8 cellular contexts compared by ENCODE assay signal in the genomic region with DNA sequence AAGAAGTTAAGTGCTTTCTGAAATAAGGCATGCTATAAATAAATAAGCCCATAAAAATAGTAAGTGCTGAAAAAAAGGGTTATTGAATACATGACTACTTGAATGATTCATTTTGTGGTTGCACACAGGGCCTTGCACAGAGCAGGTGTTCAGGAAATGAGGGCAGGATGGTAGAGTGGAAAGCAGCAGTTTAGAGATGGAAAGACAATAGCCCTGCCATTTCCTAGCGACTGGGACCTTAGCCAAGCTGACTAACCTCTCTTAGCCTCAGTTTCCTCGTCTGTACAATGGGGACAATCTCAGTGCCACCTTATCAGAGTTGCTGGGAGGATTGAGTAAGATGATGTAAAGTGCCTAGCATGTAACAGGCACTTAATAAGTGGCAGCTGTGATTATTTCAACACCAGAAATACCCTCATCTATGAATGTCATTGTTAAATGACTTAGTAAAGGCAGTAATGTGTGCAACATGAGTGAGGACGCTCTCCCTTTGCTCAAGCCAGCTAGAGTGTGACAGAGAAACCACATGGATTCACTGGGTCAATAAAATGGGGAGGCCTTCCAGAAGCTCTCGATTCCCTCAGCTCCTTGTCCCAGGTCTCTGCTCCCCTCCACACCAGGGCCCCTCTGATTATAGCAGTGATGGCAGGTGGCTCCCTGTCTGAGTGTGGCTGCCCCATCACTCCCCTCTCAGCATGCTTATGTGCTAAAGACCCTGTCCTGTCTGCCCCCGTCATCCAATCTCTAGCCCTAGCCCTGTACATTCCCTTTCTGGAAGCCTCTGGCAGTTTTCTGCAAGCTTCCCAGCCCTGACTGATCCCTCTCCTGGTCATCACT. TPM values are rescaled to one million over a fixed set of nuclear protein-coding genes. Genes with fewer than 3 reads are reported as not detected.
A peak's percentile ranks its signal among the peaks of the same experiment; 100 is the strongest.
DNase-seq lines count a peak whose midpoint lies in the region; ATAC-seq and TF ChIP-seq lines count a peak whose summit lies in the region.

No MANE protein-coding gene starts in this region.

- no peaks in the 10 kb centered on the region for H4K20me1 ChIP-seq in GM23248 (ENCODE audit: insufficient read depth)
- H4K20me1 ChIP-seq in Karpas-422 (ENCODE audit: insufficient read depth, low read depth, low read length) = no peaks in the 10 kb centered on the region

- intact Hi-C loops in colonic mucosa (cut with DNase I) (no loop called here), spleen (cut with DNase I; ENCODE audit: low total_unique reads) (no loop called here), right cardiac atrium (cut with DNase I) (no loop called here)

- peak overlapping the region; percentile 99 for H3K27ac Mint-ChIP-seq in T-helper 2 cell treated with Interferon-gamma antibody and Interleukin-4, amounts not matched to agents 5 μg/mL and 100 μg/mL, for 36 hours

- H3K4me3 Mint-ChIP-seq in T-helper 2 cell treated with Interferon-gamma antibody and Interleukin-4, amounts not matched to agents 5 μg/mL and 100 μg/mL, for 36 hours = peak overlapping the region; percentile 74

- in situ Hi-C loops in GM13977 (cut with MboI; ENCODE audit: low pct_unique_long_range_greater_than_20kb, low sequenced_read_pairs, unreplicated experiment) = no loop called here
- in situ Hi-C loops in GM23248 (cut with MboI) = no loop called here

- H3K4me2 ChIP-seq in GM23248 (ENCODE audit: unreplicated experiment) = no peak overlapping the region
- peak overlapping the region; percentile 64 for H3K4me2 ChIP-seq in Karpas-422 (ENCODE audit: low read depth, low read length, poor library complexity, severe bottlenecking)

- no peaks in the 10 kb centered on the region for H3K9me3 ChIP-seq in GM23248 (ENCODE audit: low read depth)
- no peaks in the 10 kb centered on the region for H3K9me3 ChIP-seq in Karpas-422 (ENCODE audit: low read length)
- no peaks in the 10 kb centered on the region for H3K9me3 ChIP-seq in colonic mucosa
- H3K9me3 ChIP-seq in spleen = no peaks in the 10 kb centered on the region
- no peaks in the 10 kb centered on the region for H3K9me3 ChIP-seq in right cardiac atrium (ENCODE audit: control insufficient read depth, low read length)

- ATAC-seq in right cardiac atrium = no peak

- no peaks in the 10 kb centered on the region for H3K9me2 ChIP-seq in GM23248 (ENCODE audit: insufficient read depth)
- no peaks in the 10 kb centered on the region for H3K9me2 ChIP-seq in Karpas-422 (replicated peaks; ENCODE audit: insufficient read depth, low read length)

- H3K27me3 ChIP-seq in GM23248 (replicated peaks; ENCODE audit: insufficient read depth) (0 out of 2 replicates have a peak, but pooled peaks cover 12% of the 10 kb centered on the region), Karpas-422 (ENCODE audit: low read length) (no peaks in the 10 kb centered on the region), colonic mucosa (no peaks in the 10 kb centered on the region), spleen (replicated peaks in 1 of 7) (no peaks in the 10 kb centered on the region), right cardiac atrium (ENCODE audit: control insufficient read depth, insufficient read depth) (no peaks in the 10 kb centered on the region)

- peaks cover 19% of the 10 kb centered on the region for H3K36me3 Mint-ChIP-seq in T-helper 2 cell treated with Interferon-gamma antibody and Interleukin-4, amounts not matched to agents 5 μg/mL and 100 μg/mL, for 36 hours (ENCODE audit: low read depth)

- H2AFZ ChIP-seq in GM23248 (no peak overlapping the region), Karpas-422 (ENCODE audit: low read length) (peak overlapping the region; percentile 53; the same call in 1 of the 2 replicates)

- H3K79me2 ChIP-seq in GM23248 (ENCODE audit: insufficient read depth) (no peaks in the 10 kb centered on the region), Karpas-422 (ENCODE audit: low read length) (no peaks in the 10 kb centered on the region)

- H3K36me3 ChIP-seq in GM23248 (ENCODE audit: low read depth) (no peaks in the 10 kb centered on the region), Karpas-422 (ENCODE audit: insufficient read depth, low read length) (no peaks in the 10 kb centered on the region), colonic mucosa (no peaks in the 10 kb centered on the region), spleen (no peaks in the 10 kb centered on the region)

- H3K27me3 Mint-ChIP-seq in T-helper 2 cell treated with Interferon-gamma antibody and Interleukin-4, amounts not matched to agents 5 μg/mL and 100 μg/mL, for 36 hours (ENCODE audit: low read depth) = no peaks in the 10 kb centered on the region

- H3K9ac ChIP-seq in GM23248 = no peak overlapping the region
- peak overlapping the region; percentile 60 for H3K9ac ChIP-seq in Karpas-422 (ENCODE audit: low read length)
- no peak overlapping the region for H3K9ac ChIP-seq in colonic mucosa (ENCODE audit: low read depth in 2 of 2, low read length in 2 of 2)

- H3K4me1 ChIP-seq in GM23248 (ENCODE audit: insufficient read depth) (no peaks in the 10 kb centered on the region), Karpas-422 (ENCODE audit: low read length) (peaks cover 36% of the 10 kb centered on the region), colonic mucosa (peaks cover 4% of the 10 kb centered on the region), spleen (peaks cover 28 to 69% (median 41%) of the 10 kb centered on the region in 6 donors), right cardiac atrium (ENCODE audit: control insufficient read depth, insufficient read depth, low read length) (peaks cover 4% of the 10 kb centered on the region)

- peaks cover 14% of the 10 kb centered on the region; the same call in 1 of the 2 replicates for H3F3A ChIP-seq in GM23248 (ENCODE audit: insufficient read depth)

- H3K27ac ChIP-seq in GM23248 (no peak overlapping the region), Karpas-422 (ENCODE audit: low read length) (peak overlapping the region; percentile 88), colonic mucosa (peak overlapping the region; percentile 17), spleen (peak overlapping the region; percentile 55 to 81 (median 69)), right cardiac atrium (ENCODE audit: low read length) (no peak overlapping the region)

- TF ChIP-seq CTCF in GM13977 (IDR thresholded peaks at IDR 0.05; ENCODE audit: extremely low read depth, insufficient read depth, missing control alignments) (no peak), colonic mucosa (IDR thresholded peaks at IDR 0.05) (no peak), spleen (IDR thresholded peaks at IDR 0.05 in 8 of 11, conservative IDR thresholded peaks at IDR 0.05 in 3 of 11) (no peak)

- TF ChIP-seq POLR2A in spleen (IDR thresholded peaks at IDR 0.05) = no peak

- H3K4me1 Mint-ChIP-seq in T-helper 2 cell treated with Interferon-gamma antibody and Interleukin-4, amounts not matched to agents 5 μg/mL and 100 μg/mL, for 36 hours (ENCODE audit: low read depth) = peaks cover 73% of the 10 kb centered on the region

- H3K9me3 Mint-ChIP-seq in T-helper 2 cell treated with Interferon-gamma antibody and Interleukin-4, amounts not matched to agents 5 μg/mL and 100 μg/mL, for 36 hours = no peaks in the 10 kb centered on the region

- WGBS in GM23248 (ENCODE audit: low coverage in 1 of 2, low lambda C conversion rate in 2 of 2, missing lambda C conversion rate in 2 of 2), 2 experiments = 37 to 47% methylated on average over 5 of the region's 5 CpGs
- WGBS in spleen, 5 donors = 49 to 56% (median 55%) methylated on average over 5 of the region's 5 CpGs
- WGBS in right cardiac atrium = 84% methylated on average over 5 of the region's 5 CpGs

- H3K4me3 ChIP-seq in GM23248 (no peak overlapping the region), Karpas-422 (ENCODE audit: low read length) (peak overlapping the region; percentile 9; the same call in 1 of the 2 replicates), colonic mucosa (no peak overlapping the region), spleen (no peak overlapping the region), right cardiac atrium (ENCODE audit: low read length) (no peak overlapping the region)

- DNase-seq in GM13977 (ENCODE audit: low spot score) (peak; percentile 77), GM23248 (peak; percentile 66), Karpas-422 (peak; percentile 88), colonic mucosa (no peak), spleen (no peak), GOT3 (lab: John Stamatoyannopoulos, UW) (no peak), right cardiac atrium (no peak)
- peak; percentile 75 for DNase-seq in T-helper 2 cell treated with Interferon-gamma antibody and Interleukin-4, amounts not matched to agents 5 μg/mL and 100 μg/mL, for 36 hours (ENCODE audit: low spot score)

RNA-seq across cellular contexts. Expression of a gene that starts 16.0 kb away (rescaled TPM):
- total RNA-seq in GM23248 (2014; rRNA removed; shearing (Covaris generic)) = 16.7 and 28.2 TPM in 2 replicates
- 15.1 and 17.1 TPM in 2 replicates for polyA plus RNA-seq in GM23248 (2016; fragmentation: Nextera tagmentation; extraction: Ambion mirVana)
- 34.8 and 76.9 TPM in 2 replicates for total RNA-seq in Karpas-422 (2014; rRNA removed; shearing (Covaris generic); ENCODE audit: low replicate concordance)
- 10 to 100 TPM; 23.8 to 50.3 TPM for total RNA-seq in colonic mucosa
- 10 to 100 TPM; 33.4 to 53.0 (median 40.5) TPM for total RNA-seq in spleen
- 10 to 100 TPM; 12.6 to 29.4 (median 27.7) TPM for polyA plus RNA-seq in spleen
- total RNA-seq in right cardiac atrium = 10 to 100 TPM; 16.0 to 21.3 (median 19.7) TPM
- 16.2 TPM for polyA plus RNA-seq in right cardiac atrium

RNA-seq across cellular contexts. Expression of a gene that starts 33.6 kb away (rescaled TPM):
- total RNA-seq in GM23248 (2014; rRNA removed; shearing (Covaris generic)) = 0.38 and 0.54 TPM in 2 replicates
- 0.54 and 0.75 TPM in 2 replicates for polyA plus RNA-seq in GM23248 (2016; fragmentation: Nextera tagmentation; extraction: Ambion mirVana)
- total RNA-seq in Karpas-422 (2014; rRNA removed; shearing (Covaris generic); ENCODE audit: low replicate concordance) = 18.8 and 23.8 TPM in 2 replicates
- 1 to 10 TPM; 1.5 to 3.1 TPM for total RNA-seq in colonic mucosa
- 10 to 100 TPM; 11.9 to 29.2 (median 22.4) TPM for total RNA-seq in spleen
- polyA plus RNA-seq in spleen = 10 to 100 TPM in 2 of 3 donors, 1 to 10 TPM in 1; 8.6 to 13.0 (median 10.2) TPM
- total RNA-seq in right cardiac atrium = 1 to 10 TPM; 4.1 to 6.1 (median 5.1) TPM
- polyA plus RNA-seq in right cardiac atrium = 3.9 TPM

RNA-seq across cellular contexts. Expression of a gene that starts 50.2 kb away (rescaled TPM):
- total RNA-seq in GM23248 (2014; rRNA removed; shearing (Covaris generic)) = 34.7 and 37.2 TPM in 2 replicates
- polyA plus RNA-seq in GM23248 (2016; fragmentation: Nextera tagmentation; extraction: Ambion mirVana) (43.1 and 43.3 TPM in 2 replicates), spleen (10 to 100 TPM in 2 of 3 donors, 1 to 10 TPM in 1; 8.9 to 14.0 (median 11.3) TPM), right cardiac atrium (8.7 TPM)
- total RNA-seq in Karpas-422 (2014; rRNA removed; shearing (Covaris generic); ENCODE audit: low replicate concordance) = 14.4 and 26.1 TPM in 2 replicates
- total RNA-seq in colonic mucosa (10 to 100 TPM; 33.2 to 60.2 TPM), spleen (10 to 100 TPM; 26.1 to 41.4 (median 34.8) TPM), right cardiac atrium (10 to 100 TPM; 16.6 to 26.0 (median 22.7) TPM)

Comparison
In these comparisons a context has a peak if more than half of its experiments do, and no peak if none do; other contexts are left out.
1. DNase-seq: peak in GM13977 (single experiment), GM23248 (single experiment), Karpas-422 (single experiment) and T-helper 2 cell treated with Interferon-gamma antibody and Interleukin-4, amounts not matched to agents 5 μg/mL and 100 μg/mL, for 36 hours (single experiment); none in colonic mucosa (single experiment), spleen (single experiment), GOT3 (single experiment) and right cardiac atrium (0 of 3).
2. H3K27ac ChIP-seq: peak in Karpas-422 (single experiment), colonic mucosa (single experiment) and spleen (8 of 8); none in GM23248 (single experiment) and right cardiac atrium (single experiment).